In the genomic region with DNA sequence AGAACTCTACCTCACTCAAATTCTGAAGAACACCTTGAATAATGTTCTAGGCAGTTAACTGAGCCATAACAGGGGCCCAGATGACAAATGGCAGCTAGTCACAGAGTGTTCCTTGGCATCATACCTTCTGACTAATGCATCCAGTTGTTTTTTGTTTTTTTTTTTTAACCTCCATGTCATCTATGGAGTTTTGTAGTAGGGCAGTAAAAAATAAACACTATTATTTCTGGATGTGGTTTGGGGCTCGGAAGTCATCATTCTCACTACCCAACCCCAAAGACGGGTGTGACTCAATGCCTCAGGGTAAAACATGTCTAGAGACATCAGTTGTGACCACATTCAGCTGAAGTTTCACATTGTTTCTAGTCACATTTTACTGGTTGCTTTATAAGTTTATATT, we compare ENCODE assay signal across 9 cellular contexts. TPM values are rescaled to one million over a fixed set of nuclear protein-coding genes. Genes with fewer than 3 reads are reported as not detected.
DNase-seq lines count a peak whose midpoint lies in the region; ATAC-seq, FAIRE-seq and TF ChIP-seq lines count a peak whose summit lies in the region.
"Had no signal": no experiment of that assay in that cellular context is flagged by ENCODE, and none has a peak within 500 bp of the region (broad histone marks: within the 10 kb centered on the region; RNA-seq: fewer than 3 reads in every experiment).

No MANE protein-coding gene starts in this region.

- no peaks in the 10 kb centered on the region for H3K36me3 Mint-ChIP-seq in chondrocyte (ENCODE audit: low read depth)
- peaks cover 7% of the 10 kb centered on the region for H3K36me3 Mint-ChIP-seq in progenitor cell of endocrine pancreas (ENCODE audit: insufficient read depth)

- H3K27ac Mint-ChIP-seq in chondrocyte (ENCODE audit: unreplicated experiment) (no peak overlapping the region), progenitor cell of endocrine pancreas (no peak overlapping the region)

- peaks cover 2% of the 10 kb centered on the region for H3K27me3 ChIP-seq in WERI-Rb-1 (ENCODE audit: insufficient read depth, low read depth, severe bottlenecking)

- FAIRE-seq in GM12892 (lab: Jason Lieb, UNC) = peak; percentile 30

- H3K9me3 ChIP-seq in WERI-Rb-1 (ENCODE audit: severe bottlenecking) = no peaks in the 10 kb centered on the region

- no peaks in the 10 kb centered on the region for H3K27me3 Mint-ChIP-seq in chondrocyte (ENCODE audit: low read depth)
- no peaks in the 10 kb centered on the region for H3K27me3 Mint-ChIP-seq in progenitor cell of endocrine pancreas

- H3K9me3 Mint-ChIP-seq in chondrocyte (ENCODE audit: low read depth) (peaks cover 2% of the 10 kb centered on the region), progenitor cell of endocrine pancreas (ENCODE audit: low read depth) (no peaks in the 10 kb centered on the region)

- H3K4me1 Mint-ChIP-seq in chondrocyte (ENCODE audit: low read depth) = peaks cover 12% of the 10 kb centered on the region
- no peaks in the 10 kb centered on the region for H3K4me1 Mint-ChIP-seq in progenitor cell of endocrine pancreas (ENCODE audit: low read depth)
- H3K4me1 Mint-ChIP-seq: neural crest cell had no signal

- ATAC-seq in GM21528 (IDR thresholded peaks at IDR 0.05; ENCODE audit: low FRiP score, unreplicated experiment) = peak; percentile 85

- DNase-seq in GM12892 (ENCODE audit: insufficient read length) (no peak), HS-27A (ENCODE audit: low read depth) (peak; percentile 5), epithelial cell of prostate (ENCODE audit: low read depth, low spot score) (peak; percentile 24), islet precursor cell (no peak), chondrocyte (ENCODE audit: low spot score) (no peak), WERI-Rb-1 (no peak), progenitor cell of endocrine pancreas (ENCODE audit: low spot score, unreplicated experiment) (no peak)

- H3K4me3 Mint-ChIP-seq in chondrocyte (ENCODE audit: unreplicated experiment) (no peak overlapping the region), progenitor cell of endocrine pancreas (ENCODE audit: low read depth) (no peak overlapping the region)
- H3K4me3 Mint-ChIP-seq: neural crest cell had no signal

- no peak overlapping the region for H3K4me3 ChIP-seq in WERI-Rb-1 (ENCODE audit: low read depth, low read length)

- H3K27ac ChIP-seq in epithelial cell of prostate = peak overlapping the region; percentile 51
- no peak overlapping the region for H3K27ac ChIP-seq in WERI-Rb-1

- no peak for TF ChIP-seq CTCF in chondrocyte (IDR thresholded peaks at IDR 0.05)
- no peak for TF ChIP-seq CTCF in WERI-Rb-1 (IDR thresholded peaks at IDR 0.05; ENCODE audit: low read depth, low read length)
- TF ChIP-seq CTCF in progenitor cell of endocrine pancreas (IDR thresholded peaks at IDR 0.05; ENCODE audit: unreplicated experiment) = no peak

- no peaks in the 10 kb centered on the region for H3K36me3 ChIP-seq in WERI-Rb-1

- TF ChIP-seq POLR2A in GM12892 (IDR thresholded peaks at IDR 0.05; ENCODE audit: low read depth, low read length) = no peak

RNA-seq across cellular contexts. Expression of gene MCF2, which starts 31.2 kb away (rescaled TPM):
- 0.38 TPM for polyA plus RNA-seq in GM12892 (2012; ENCODE audit: missing spikeins)
- total RNA-seq in chondrocyte (0.10 TPM in 1 of 3 replicates, not detected in the others), progenitor cell of endocrine pancreas (0.31 TPM in 1 of 2 replicates, not detected in the other)

Comparison
In these comparisons a context has a peak if more than half of its experiments do, and no peak if none do; other contexts are left out.
1. DNase-seq: peak in HS-27A (single experiment) and epithelial cell of prostate (single experiment); none in GM12892 (single experiment), islet precursor cell (single experiment), chondrocyte (single experiment), WERI-Rb-1 (single experiment) and progenitor cell of endocrine pancreas (single experiment).